1 cellular context compared by ENCODE assay signal in genomic region chr14:23641915-23642588, GRCh38.
TF ChIP-seq lines count a peak whose summit lies in the region.

No MANE protein-coding gene starts in this region.

TF ChIP-seq in GM23338, 12 proteins besides CTCF, POLR2A, EP300 and RAD21:
- no peak for TF ChIP-seq ZNF462 (CRISPR knock-in tag; IDR thresholded peaks at IDR 0.05)
- TF ChIP-seq STAT1 (IDR thresholded peaks at IDR 0.05; ENCODE audit: unreplicated experiment), result no peak
- TF ChIP-seq ZNF114 (CRISPR knock-in tag; IDR thresholded peaks at IDR 0.05), result no peak
- TF ChIP-seq JUNB (IDR thresholded peaks at IDR 0.05; ENCODE audit: unreplicated experiment), result no peak
- TF ChIP-seq POLR2AphosphoS5 (IDR thresholded peaks at IDR 0.05; ENCODE audit: low read depth), result no peak
- no peak for TF ChIP-seq ZNF331 (CRISPR knock-in tag; IDR thresholded peaks at IDR 0.05; ENCODE audit: low read depth)
- TF ChIP-seq ETS1 (IDR thresholded peaks at IDR 0.05), result no peak
- TF ChIP-seq REST (IDR thresholded peaks at IDR 0.05; ENCODE audit: unreplicated experiment), result no peak
- no peak for TF ChIP-seq CREB1 (CRISPR knock-in tag; IDR thresholded peaks at IDR 0.05; ENCODE audit: low read depth)
- TF ChIP-seq EZH2phosphoT487 (IDR thresholded peaks at IDR 0.05; ENCODE audit: unreplicated experiment), result no peak
- TF ChIP-seq EZH2 (IDR thresholded peaks at IDR 0.05; ENCODE audit: low read depth, unreplicated experiment), result no peak
- TF ChIP-seq NANOG (IDR thresholded peaks at IDR 0.05; ENCODE audit: borderline replicate concordance), result no peak
